1 cellular context compared by ENCODE assay signal in the genomic region with DNA sequence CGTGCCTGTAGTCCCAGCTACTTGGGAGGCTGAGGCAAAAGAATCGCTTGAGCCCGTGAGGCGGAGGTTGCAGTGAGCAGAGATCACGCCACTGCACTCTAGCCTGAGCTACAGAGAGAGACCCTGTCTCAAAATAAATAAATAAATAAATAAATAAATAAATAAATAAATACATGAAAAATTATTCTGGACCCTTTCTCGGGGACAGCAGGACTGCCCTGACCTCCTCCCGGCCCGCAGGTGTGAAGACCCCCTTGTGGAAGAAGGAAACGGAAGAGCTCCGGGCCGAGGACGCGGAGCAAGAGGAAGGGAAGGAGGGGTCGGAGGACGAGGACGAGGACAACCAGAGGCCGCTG.
A peak's percentile ranks its signal among the peaks of the same experiment; 100 is the strongest.
TF ChIP-seq lines count a peak whose summit lies in the region.

No MANE protein-coding gene starts in this region.

TF ChIP-seq in HEK293, 187 proteins besides CTCF, POLR2A, EP300 and RAD21 (continued from another document):
- TF ChIP-seq, protein P1, sequence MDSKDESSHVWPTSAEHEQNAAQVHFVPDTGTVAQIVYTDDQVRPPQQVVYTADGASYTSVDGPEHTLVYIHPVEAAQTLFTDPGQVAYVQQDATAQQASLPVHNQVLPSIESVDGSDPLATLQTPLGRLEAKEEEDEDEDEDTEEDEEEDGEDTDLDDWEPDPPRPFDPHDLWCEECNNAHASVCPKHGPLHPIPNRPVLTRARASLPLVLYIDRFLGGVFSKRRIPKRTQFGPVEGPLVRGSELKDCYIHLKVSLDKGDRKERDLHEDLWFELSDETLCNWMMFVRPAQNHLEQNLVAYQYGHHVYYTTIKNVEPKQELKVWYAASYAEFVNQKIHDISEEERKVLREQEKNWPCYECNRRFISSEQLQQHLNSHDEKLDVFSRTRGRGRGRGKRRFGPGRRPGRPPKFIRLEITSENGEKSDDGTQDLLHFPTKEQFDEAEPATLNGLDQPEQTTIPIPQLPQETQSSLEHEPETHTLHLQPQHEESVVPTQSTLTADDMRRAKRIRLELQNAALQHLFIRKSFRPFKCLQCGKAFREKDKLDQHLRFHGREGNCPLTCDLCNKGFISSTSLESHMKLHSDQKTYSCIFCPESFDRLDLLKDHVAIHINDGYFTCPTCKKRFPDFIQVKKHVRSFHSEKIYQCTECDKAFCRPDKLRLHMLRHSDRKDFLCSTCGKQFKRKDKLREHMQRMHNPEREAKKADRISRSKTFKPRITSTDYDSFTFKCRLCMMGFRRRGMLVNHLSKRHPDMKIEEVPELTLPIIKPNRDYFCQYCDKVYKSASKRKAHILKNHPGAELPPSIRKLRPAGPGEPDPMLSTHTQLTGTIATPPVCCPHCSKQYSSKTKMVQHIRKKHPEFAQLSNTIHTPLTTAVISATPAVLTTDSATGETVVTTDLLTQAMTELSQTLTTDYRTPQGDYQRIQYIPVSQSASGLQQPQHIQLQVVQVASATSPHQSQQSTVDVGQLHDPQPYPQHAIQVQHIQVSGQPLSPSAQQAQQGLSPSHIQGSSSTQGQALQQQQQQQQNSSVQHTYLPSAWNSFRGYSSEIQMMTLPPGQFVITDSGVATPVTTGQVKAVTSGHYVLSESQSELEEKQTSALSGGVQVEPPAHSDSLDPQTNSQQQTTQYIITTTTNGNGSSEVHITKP (tag by site-specific recombination; IDR thresholded peaks at IDR 0.05), result no peak
- TF ChIP-seq ZNF266 (tag by site-specific recombination; IDR thresholded peaks at IDR 0.05; ENCODE audit: low read depth) (peak; percentile 97), ZNF23 (tag by site-specific recombination; IDR thresholded peaks at IDR 0.05; ENCODE audit: borderline replicate concordance) (no peak), SP7 (tag by site-specific recombination; IDR thresholded peaks at IDR 0.05) (no peak), ZNF837 (tag by site-specific recombination; IDR thresholded peaks at IDR 0.05) (no peak), ZNF350 (tag by site-specific recombination; IDR thresholded peaks at IDR 0.05) (no peak), MEIS1 (CRISPR knock-in tag; IDR thresholded peaks at IDR 0.05; ENCODE audit: borderline replicate concordance) (no peak), KLF8 (tag by site-specific recombination; IDR thresholded peaks at IDR 0.05) (no peak), ZNF404 (tag by site-specific recombination; IDR thresholded peaks at IDR 0.05) (peak; percentile 97), ZIC2 (tag by site-specific recombination; IDR thresholded peaks at IDR 0.05) (no peak)
- TF ChIP-seq, protein P2, sequence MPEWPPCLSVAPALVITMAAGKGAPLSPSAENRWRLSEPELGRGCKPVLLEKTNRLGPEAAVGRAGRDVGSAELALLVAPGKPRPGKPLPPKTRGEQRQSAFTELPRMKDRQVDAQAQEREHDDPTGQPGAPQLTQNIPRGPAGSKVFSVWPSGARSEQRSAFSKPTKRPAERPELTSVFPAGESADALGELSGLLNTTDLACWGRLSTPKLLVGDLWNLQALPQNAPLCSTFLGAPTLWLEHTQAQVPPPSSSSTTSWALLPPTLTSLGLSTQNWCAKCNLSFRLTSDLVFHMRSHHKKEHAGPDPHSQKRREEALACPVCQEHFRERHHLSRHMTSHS (tag by site-specific recombination; IDR thresholded peaks at IDR 0.05), result no peak
- TF ChIP-seq, protein P3, sequence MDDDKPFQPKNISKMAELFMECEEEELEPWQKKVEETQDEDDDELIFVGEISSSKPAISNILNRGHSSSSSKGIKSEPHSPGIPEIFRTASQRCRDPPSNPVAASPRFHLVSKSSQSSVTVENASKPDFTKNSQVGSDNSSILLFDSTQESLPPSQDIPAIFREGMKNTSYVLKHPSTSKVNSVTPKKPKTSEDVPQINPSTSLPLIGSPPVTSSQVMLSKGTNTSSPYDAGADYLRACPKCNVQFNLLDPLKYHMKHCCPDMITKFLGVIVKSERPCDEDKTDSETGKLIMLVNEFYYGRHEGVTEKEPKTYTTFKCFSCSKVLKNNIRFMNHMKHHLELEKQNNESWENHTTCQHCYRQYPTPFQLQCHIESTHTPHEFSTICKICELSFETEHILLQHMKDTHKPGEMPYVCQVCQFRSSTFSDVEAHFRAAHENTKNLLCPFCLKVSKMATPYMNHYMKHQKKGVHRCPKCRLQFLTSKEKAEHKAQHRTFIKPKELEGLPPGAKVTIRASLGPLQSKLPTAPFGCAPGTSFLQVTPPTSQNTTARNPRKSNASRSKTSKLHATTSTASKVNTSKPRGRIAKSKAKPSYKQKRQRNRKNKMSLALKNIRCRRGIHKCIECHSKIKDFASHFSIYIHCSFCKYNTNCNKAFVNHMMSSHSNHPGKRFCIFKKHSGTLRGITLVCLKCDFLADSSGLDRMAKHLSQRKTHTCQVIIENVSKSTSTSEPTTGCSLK (tag by site-specific recombination; IDR thresholded peaks at IDR 0.05), result no peak
